Comparison of ENCODE assay signal across 22 cellular contexts in the genomic region with DNA sequence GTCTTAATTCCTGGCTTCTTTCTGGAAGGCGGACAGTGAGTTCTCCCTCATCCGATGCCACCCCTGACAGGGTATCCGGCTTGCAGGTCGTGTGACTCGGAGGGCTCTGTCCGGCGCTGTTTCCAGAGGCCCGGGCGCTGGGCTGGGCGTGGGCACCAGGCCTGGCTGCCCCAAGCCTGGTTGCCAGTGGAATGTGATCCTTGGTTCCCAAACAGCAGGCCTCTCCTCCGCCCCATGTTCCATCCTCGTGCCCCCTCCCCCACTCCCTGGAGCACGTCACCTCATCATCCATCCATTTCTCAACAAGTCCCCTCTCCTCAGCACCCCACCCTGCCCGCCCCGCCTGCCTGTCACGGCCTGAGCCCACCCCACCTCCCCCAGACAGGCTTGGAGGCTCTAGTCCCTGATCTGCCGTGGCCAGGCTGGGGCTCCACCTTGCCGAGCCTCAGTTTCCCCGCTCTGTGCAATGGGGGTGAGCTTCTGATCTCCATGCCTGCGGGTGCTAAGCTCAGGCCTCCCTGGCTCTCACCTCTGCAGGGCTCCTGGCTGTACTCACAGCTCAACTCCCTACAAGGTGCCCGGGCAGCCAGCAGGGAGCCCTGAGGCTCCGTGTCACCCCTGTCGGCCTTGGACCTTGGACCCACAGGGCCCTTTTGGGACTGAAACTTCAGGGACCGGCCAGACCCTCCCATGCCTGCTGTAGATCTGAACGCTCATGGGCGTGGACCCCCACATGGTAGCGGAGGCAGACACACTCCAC. TPM values are rescaled to one million over a fixed set of nuclear protein-coding genes. Genes with fewer than 3 reads are reported as not detected.
DNase-seq lines count a peak whose midpoint lies in the region; ATAC-seq and TF ChIP-seq lines count a peak whose summit lies in the region.
"Had no signal": no experiment of that assay in that cellular context is flagged by ENCODE, and none has a peak within 500 bp of the region (broad histone marks: within the 10 kb centered on the region; RNA-seq: fewer than 3 reads in every experiment).

No MANE protein-coding gene starts in this region.

- no peaks in the 10 kb centered on the region for H3K9me3 Mint-ChIP-seq in activated naive CD4-positive, alpha-beta T cell treated with anti-CD3 and anti-CD28 coated beads, Interleukin-2, amount 10 ng/mL, durations not matched to agents 7 days and 5 days
- H3K9me3 Mint-ChIP-seq in memory B cell: no peaks in the 10 kb centered on the region
- H3K9me3 Mint-ChIP-seq: activated naive CD4-positive, alpha-beta T cell treated with anti-CD3 and anti-CD28 coated beads, Interleukin-2, amount 50 U/mL, for 24 hours had no signal

- H3K27ac Mint-ChIP-seq in activated naive CD4-positive, alpha-beta T cell treated with anti-CD3 and anti-CD28 coated beads, Interleukin-2, amount 10 ng/mL, durations not matched to agents 7 days and 5 days: no peak overlapping the region
- no peak overlapping the region for H3K27ac Mint-ChIP-seq in memory B cell
- H3K27ac Mint-ChIP-seq: activated naive CD4-positive, alpha-beta T cell treated with anti-CD3 and anti-CD28 coated beads, Interleukin-2, amount 50 U/mL, for 24 hours had no signal

- H3K27me3 Mint-ChIP-seq in activated naive CD4-positive, alpha-beta T cell treated with anti-CD3 and anti-CD28 coated beads, Interleukin-2, amount 10 ng/mL, durations not matched to agents 7 days and 5 days: peaks cover 14% of the 10 kb centered on the region
- H3K27me3 Mint-ChIP-seq in memory B cell: peaks cover 9% of the 10 kb centered on the region
- H3K27me3 Mint-ChIP-seq: activated naive CD4-positive, alpha-beta T cell treated with anti-CD3 and anti-CD28 coated beads, Interleukin-2, amount 50 U/mL, for 24 hours had no signal

- H4K20me1 ChIP-seq in osteoblast (ENCODE audit: insufficient read depth, low read length): no peaks in the 10 kb centered on the region

- H3K36me3 ChIP-seq in adrenal gland (replicated peaks in 1 of 2): no peaks in the 10 kb centered on the region
- peaks cover 0 to 11% (median 0%) of the 10 kb centered on the region in 3 donors for H3K36me3 ChIP-seq in tibial nerve
- no peaks in the 10 kb centered on the region for H3K36me3 ChIP-seq in osteoblast (ENCODE audit: insufficient read depth, low read length)
- no peaks in the 10 kb centered on the region for H3K36me3 ChIP-seq in prostate gland
- H3K36me3 ChIP-seq: gastrocnemius medialis, left lung had no signal

- H3K27me3 ChIP-seq in adrenal gland (no peaks in the 10 kb centered on the region), tibial nerve (peaks cover 0 to 6% of the 10 kb centered on the region in 2 donors), osteoblast (ENCODE audit: insufficient read depth, low read length) (peaks cover 2% of the 10 kb centered on the region), prostate gland (replicated peaks; ENCODE audit: insufficient read depth) (no peaks in the 10 kb centered on the region)
- H3K27me3 ChIP-seq: testis had no signal

- H3K9me3 ChIP-seq in adrenal gland (replicated peaks in 1 of 3) (no peaks in the 10 kb centered on the region), tibial nerve (no peaks in the 10 kb centered on the region), osteoblast (ENCODE audit: low read depth, low read length) (no peaks in the 10 kb centered on the region), prostate gland (no peaks in the 10 kb centered on the region)
- H3K9me3 ChIP-seq: A549, gastrocnemius medialis, left lung, testis had no signal

- H3K4me1 ChIP-seq in adrenal gland (replicated peaks in 1 of 2): peaks cover 38 to 52% of the 10 kb centered on the region in 2 donors
- peaks cover 0 to 67% (median 48%) of the 10 kb centered on the region in 4 donors for H3K4me1 ChIP-seq in tibial nerve
- peaks cover 13% of the 10 kb centered on the region for H3K4me1 ChIP-seq in osteoblast (ENCODE audit: insufficient read depth, low read length)
- H3K4me1 ChIP-seq in prostate gland (replicated peaks): peaks cover 10% of the 10 kb centered on the region

- TF ChIP-seq EP300 in tibial nerve (IDR thresholded peaks at IDR 0.05): no peak

- intact Hi-C loops in adrenal gland (cut with DNase I) (no loop called here), prostate gland (cut with DNase I) (no loop called here)

- no peaks in the 10 kb centered on the region for H3K79me2 ChIP-seq in osteoblast (ENCODE audit: insufficient read depth, low read length)

- peak; percentile 12 for ATAC-seq in memory B cell (ENCODE audit: low read depth)
- ATAC-seq: A549, gastrocnemius medialis, left lung, SK-N-SH treated with all-trans-retinoic acid at 6 μM for 48 hours had no signal

- H3K36me3 Mint-ChIP-seq in activated naive CD4-positive, alpha-beta T cell treated with anti-CD3 and anti-CD28 coated beads, Interleukin-2, amount 10 ng/mL, durations not matched to agents 7 days and 5 days: peaks cover 2% of the 10 kb centered on the region
- H3K36me3 Mint-ChIP-seq in memory B cell: no peaks in the 10 kb centered on the region
- H3K36me3 Mint-ChIP-seq: activated naive CD4-positive, alpha-beta T cell treated with anti-CD3 and anti-CD28 coated beads, Interleukin-2, amount 50 U/mL, for 24 hours had no signal

- H3K27ac ChIP-seq in adrenal gland: peak overlapping the region in 4 of 5 donors; percentile 69 to 94 (median 78)
- H3K27ac ChIP-seq in tibial nerve: peak overlapping the region; percentile 66 to 89 (median 80)
- no peak overlapping the region for H3K27ac ChIP-seq in osteoblast (ENCODE audit: low read depth, low read length)
- H3K27ac ChIP-seq in prostate gland: no peak overlapping the region
- H3K27ac ChIP-seq: C4-2B, epithelial cell of prostate, left lung, testis had no signal

- H3K4me3 ChIP-seq in adrenal gland (peak overlapping the region in 1 of 4 donors; percentile 62), tibial nerve (peak overlapping the region in 3 of 4 donors; percentile 5 to 60 (median 6)), osteoblast (ENCODE audit: insufficient read depth, low read length) (no peak overlapping the region), prostate gland (no peak overlapping the region)
- H3K4me3 ChIP-seq: A549, testis had no signal

- DNase-seq in activated naive CD4-positive, alpha-beta T cell treated with anti-CD3 and anti-CD28 coated beads, Interleukin-2, amount 10 ng/mL, durations not matched to agents 7 days and 5 days: no peak
- DNase-seq in activated naive CD4-positive, alpha-beta T cell (lab: John Stamatoyannopoulos, UW): no peak
- peak in 2 of 7 donors; percentile 21 to 31 for DNase-seq in adrenal gland
- DNase-seq in memory B cell (ENCODE audit: low spot score in 2 of 2): no peak
- DNase-seq in tibial nerve (ENCODE audit: low spot score in 2 of 2): no peak
- no peak for DNase-seq in osteoblast (ENCODE audit: insufficient read length, low spot score, missing footprints)
- no peak for DNase-seq in prostate gland (ENCODE audit: low spot score)
- no peak for DNase-seq in NAMALWA (ENCODE audit: low spot score)
- DNase-seq: activated CD4-positive, alpha-beta T cell treated with anti-CD3 and anti-CD28 coated beads for 48 hours; DMS153; gastrocnemius medialis; Karpas-422; posterior cingulate gyrus; small intestine; stimulated activated CD4-positive, alpha-beta T cell treated with anti-CD3 and anti-CD28 coated beads, Interleukin-4, amount 100 ng/mL, for 24 hours; testis had no signal

- no peak overlapping the region for H3K4me2 ChIP-seq in osteoblast (ENCODE audit: insufficient read depth, low read length)
- H3K4me2 ChIP-seq: A549 had no signal

- no peak for TF ChIP-seq CTCF in adrenal gland (IDR thresholded peaks at IDR 0.05)
- TF ChIP-seq CTCF in tibial nerve (IDR thresholded peaks at IDR 0.05): no peak
- TF ChIP-seq CTCF in osteoblast (IDR thresholded peaks at IDR 0.05; ENCODE audit: extremely low read depth, low read depth, low read length): no peak
- no peak for TF ChIP-seq CTCF in prostate gland (IDR thresholded peaks at IDR 0.05)

- H2AFZ ChIP-seq in osteoblast (ENCODE audit: low read length): no peak overlapping the region

- peak overlapping the region; percentile 35 for H3K4me3 Mint-ChIP-seq in activated naive CD4-positive, alpha-beta T cell treated with anti-CD3 and anti-CD28 coated beads, Interleukin-2, amount 10 ng/mL, durations not matched to agents 7 days and 5 days
- H3K4me3 Mint-ChIP-seq in memory B cell: no peak overlapping the region
- H3K4me3 Mint-ChIP-seq: activated naive CD4-positive, alpha-beta T cell treated with anti-CD3 and anti-CD28 coated beads, Interleukin-2, amount 50 U/mL, for 24 hours had no signal

- WGBS in adrenal gland, 4 donors: 76 to 81% (median 77%) methylated on average over 9 to 27 of the region's 27 CpGs
- WGBS in tibial nerve, 2 donors: 64 to 71% methylated on average over 22 to 23 of the region's 27 CpGs
- 83% methylated on average over 27 of the region's 27 CpGs for WGBS in prostate gland

- CTCF ChIA-PET in activated naive CD4-positive, alpha-beta T cell treated with anti-CD3 and anti-CD28 coated beads, Interleukin-2, amount 10 ng/mL, durations not matched to agents 7 days and 5 days (lab: Charles Lee): no interaction called here

- TF ChIP-seq POLR2A in adrenal gland (IDR thresholded peaks at IDR 0.05) (no peak), tibial nerve (IDR thresholded peaks at IDR 0.05) (no peak), prostate gland (IDR thresholded peaks at IDR 0.05) (no peak)

- peaks cover 14% of the 10 kb centered on the region for H3K4me1 Mint-ChIP-seq in activated naive CD4-positive, alpha-beta T cell treated with anti-CD3 and anti-CD28 coated beads, Interleukin-2, amount 10 ng/mL, durations not matched to agents 7 days and 5 days
- peaks cover 10% of the 10 kb centered on the region for H3K4me1 Mint-ChIP-seq in memory B cell

RNA-seq across cellular contexts. Expression of gene TBXA2R, which starts 2.3 kb away (rescaled TPM):
- total RNA-seq in adrenal gland: 10 to 100 TPM in 7 of 8 donors, 1 to 10 TPM in 1; 8.9 to 25.5 (median 17.2) TPM
- 1 to 10 TPM; 5.2 to 6.9 (median 6.2) TPM for polyA plus RNA-seq in adrenal gland
- total RNA-seq in tibial nerve: 10 to 100 TPM in 1 of 4 donors, 1 to 10 TPM in 3; 4.4 to 11.4 (median 7.2) TPM
- 1.4 and 1.5 TPM in 2 replicates for total RNA-seq in osteoblast
- total RNA-seq in prostate gland: 1 to 10 TPM; 1.1 to 4.0 TPM

RNA-seq across cellular contexts. Expression of gene GIPC3, which starts 19.1 kb away (rescaled TPM):
- total RNA-seq in adrenal gland: 1 to 10 TPM; 2.0 to 5.9 (median 3.4) TPM
- polyA plus RNA-seq in adrenal gland: 1 to 10 TPM; 1.6 to 4.9 (median 2.6) TPM
- total RNA-seq in tibial nerve: 1 to 10 TPM in 2 of 4 donors, under 1 TPM in 2; 0.21 to 2.4 (median 1.1) TPM
- total RNA-seq in osteoblast: under 0.01 TPM in 1 of 2 replicates, not detected in the other
- 1 to 10 TPM in 1 of 2 donors, under 1 TPM in 1; 0.36 to 1.9 TPM for total RNA-seq in prostate gland

RNA-seq across cellular contexts. Expression of gene CACTIN, which starts 22.2 kb away (rescaled TPM):
- total RNA-seq in adrenal gland (10 to 100 TPM; 13.3 to 78.4 (median 23.2) TPM), tibial nerve (10 to 100 TPM; 22.9 to 59.1 (median 42.7) TPM), osteoblast (17.4 and 19.9 TPM in 2 replicates), prostate gland (10 to 100 TPM; 38.2 to 52.8 TPM)
- polyA plus RNA-seq in adrenal gland: 10 to 100 TPM in 2 of 3 donors, 1 to 10 TPM in 1; 5.0 to 39.0 (median 21.9) TPM

RNA-seq across cellular contexts. Expression of gene HMG20B, which starts 31.7 kb away (rescaled TPM):
- total RNA-seq in adrenal gland: 100 to 1,000 TPM in 5 of 8 donors, 10 to 100 TPM in 3; 49.3 to 137 (median 105) TPM
- 100 to 1,000 TPM in 1 of 3 donors, 10 to 100 TPM in 2; 18.1 to 178 (median 100.0) TPM for polyA plus RNA-seq in adrenal gland
- total RNA-seq in tibial nerve: 100 to 1,000 TPM in 3 of 4 donors, 10 to 100 TPM in 1; 94.0 to 181 (median 153) TPM
- 57.2 and 65.9 TPM in 2 replicates for total RNA-seq in osteoblast
- 100 to 1,000 TPM; 184 to 369 TPM for total RNA-seq in prostate gland

RNA-seq across cellular contexts. Expression of gene MFSD12, which starts 47.0 kb away (rescaled TPM):
- 100 to 1,000 TPM in 2 of 8 donors, 10 to 100 TPM in 6; 48.0 to 123 (median 66.9) TPM for total RNA-seq in adrenal gland
- polyA plus RNA-seq in adrenal gland: 10 to 100 TPM; 18.5 to 89.3 (median 48.5) TPM
- total RNA-seq in tibial nerve: 100 to 1,000 TPM in 1 of 4 donors, 10 to 100 TPM in 3; 45.7 to 108 (median 62.8) TPM
- total RNA-seq in osteoblast: 92.5 and 104 TPM in 2 replicates
- total RNA-seq in prostate gland: 10 to 100 TPM; 60.5 to 86.1 TPM

Comparison
In these comparisons a context has a peak if more than half of its experiments do, and no peak if none do; other contexts are left out.
1. H3K27ac ChIP-seq: peak in adrenal gland (4 of 5) and tibial nerve (4 of 4); none in osteoblast (single experiment) and prostate gland (0 of 2).
2. H3K4me3 ChIP-seq: peak in tibial nerve (3 of 4); none in osteoblast (single experiment) and prostate gland (0 of 2).